In the genomic region with DNA sequence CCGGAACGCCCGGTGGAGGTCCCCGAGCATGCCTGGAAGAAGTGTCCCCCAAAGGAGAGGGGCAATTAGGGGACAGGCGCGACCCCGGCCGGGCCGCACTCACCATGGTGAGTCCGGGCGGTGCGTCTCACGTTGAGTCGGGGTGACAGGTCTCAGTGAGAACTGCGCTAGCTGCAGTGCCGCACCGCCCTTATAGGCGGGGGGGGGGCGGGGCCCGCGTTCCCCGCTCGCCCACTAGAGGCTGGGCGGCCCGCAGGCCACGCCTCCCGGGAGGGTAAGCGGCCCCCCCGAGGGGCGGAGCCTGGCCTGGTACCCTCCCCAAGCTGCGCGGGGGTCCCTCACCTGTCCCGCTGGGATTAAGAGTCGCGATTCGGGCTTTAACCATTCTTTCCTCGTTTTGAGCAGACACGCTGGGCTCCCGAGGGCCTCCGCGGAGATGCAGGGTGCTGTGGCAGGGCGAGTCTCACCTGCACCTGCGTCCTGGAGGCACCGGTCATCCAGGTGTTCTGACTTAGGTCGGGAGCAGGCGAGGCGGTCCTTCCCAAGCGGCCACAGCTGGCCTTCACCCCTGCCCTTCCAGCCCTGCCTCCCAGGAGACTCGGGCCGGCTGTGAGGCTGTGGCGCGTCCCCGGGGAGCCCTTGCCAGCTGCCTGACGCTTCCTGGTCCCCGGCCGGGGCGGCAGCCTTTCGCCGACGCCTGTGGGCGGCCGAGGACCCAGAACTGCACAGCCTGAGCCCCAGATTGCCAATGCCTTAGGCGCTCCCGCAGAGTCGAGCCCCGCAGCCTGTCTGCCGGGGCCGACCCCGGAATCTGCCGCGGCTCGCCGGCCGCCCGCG, we compare ENCODE assay signal across 1 cellular context.
TF ChIP-seq lines count a peak whose summit lies in the region.

A gene (minus strand): TSS at position 166 of the 837 bp plus-strand sequence. CDS start 60 bp downstream, at position 106.

TF ChIP-seq in HepG2, 621 proteins besides CTCF, POLR2A, EP300 and RAD21 (continues in another document):
- TF ChIP-seq ZSCAN20 (CRISPR knock-in tag; IDR thresholded peaks at IDR 0.05; ENCODE audit: borderline replicate concordance) (peak; percentile 92; the same call in 1 of the 2 replicates), ZNF776 (CRISPR knock-in tag; IDR thresholded peaks at IDR 0.05) (no peak), PPARG (CRISPR knock-in tag; conservative IDR thresholded peaks at IDR 0.05) (no peak), ZNF263 (CRISPR knock-in tag; IDR thresholded peaks at IDR 0.05) (no peak), SMC3 (IDR thresholded peaks at IDR 0.05; ENCODE audit: low read length) (no peak), ISX (CRISPR knock-in tag; conservative IDR thresholded peaks at IDR 0.05) (no peak), RARA (CRISPR knock-in tag; IDR thresholded peaks at IDR 0.05) (no peak), NR2C2 (CRISPR knock-in tag; IDR thresholded peaks at IDR 0.05; ENCODE audit: borderline replicate concordance) (no peak), NR2F2 (IDR thresholded peaks at IDR 0.05; ENCODE audit: borderline replicate concordance, low read depth) (no peak), ELF4 (CRISPR knock-in tag; IDR thresholded peaks at IDR 0.05; ENCODE audit: borderline replicate concordance) (no peak), ATF1 (CRISPR knock-in tag; IDR thresholded peaks at IDR 0.05) (no peak), ZKSCAN5 (CRISPR knock-in tag; IDR thresholded peaks at IDR 0.05) (no peak), MAFG (CRISPR knock-in tag; IDR thresholded peaks at IDR 0.05) (no peak), ZNF234 (CRISPR knock-in tag; conservative IDR thresholded peaks at IDR 0.05) (no peak), POGZ (CRISPR knock-in tag; IDR thresholded peaks at IDR 0.05) (0 out of 2 replicates have a peak, but pooled peaks have one; percentile 10), ZNF557 (CRISPR knock-in tag; IDR thresholded peaks at IDR 0.05) (peak; percentile 16; the same call in 1 of the 2 replicates), BCL6 (CRISPR knock-in tag; IDR thresholded peaks at IDR 0.05) (no peak), ZNF225 (CRISPR knock-in tag; IDR thresholded peaks at IDR 0.05) (no peak; the same call in 1 of the 2 replicates), ONECUT2 (CRISPR knock-in tag; IDR thresholded peaks at IDR 0.05) (no peak), ZNF558 (CRISPR knock-in tag; IDR thresholded peaks at IDR 0.05; ENCODE audit: borderline replicate concordance) (no peak), ETV6 (CRISPR knock-in tag; conservative IDR thresholded peaks at IDR 0.05) (no peak), HCFC1 (IDR thresholded peaks at IDR 0.05; ENCODE audit: low read depth, low read length) (no peak), KDM3A (CRISPR knock-in tag; IDR thresholded peaks at IDR 0.05; ENCODE audit: low read depth) (0 out of 2 replicates have a peak, but pooled peaks have one; percentile 17), ZKSCAN8 (CRISPR knock-in tag; IDR thresholded peaks at IDR 0.05; ENCODE audit: borderline replicate concordance) (0 out of 2 replicates have a peak, but pooled peaks have one; percentile 29), ZEB1 (IDR thresholded peaks at IDR 0.05; ENCODE audit: insufficient replicate concordance, low read depth) (peak; percentile 98), ZFP37 (CRISPR knock-in tag; IDR thresholded peaks at IDR 0.05; ENCODE audit: borderline replicate concordance) (0 out of 2 replicates have a peak, but pooled peaks have one; percentile 4), REXO4 (CRISPR knock-in tag; IDR thresholded peaks at IDR 0.05; ENCODE audit: borderline replicate concordance) (no peak), TBX3 (IDR thresholded peaks at IDR 0.05; ENCODE audit: borderline replicate concordance) (no peak), PHF8 (CRISPR knock-in tag; IDR thresholded peaks at IDR 0.05) (no peak; the same call in 1 of the 2 replicates), SMARCC2 (IDR thresholded peaks at IDR 0.05) (no peak), FOSL2 (CRISPR knock-in tag; IDR thresholded peaks at IDR 0.05) (peak; percentile 24), ZNF44 (CRISPR knock-in tag; IDR thresholded peaks at IDR 0.05) (0 out of 2 replicates have a peak, but pooled peaks have one; percentile 82), ZC3H13 (CRISPR knock-in tag; IDR thresholded peaks at IDR 0.05) (0 out of 2 replicates have a peak, but pooled peaks have one; percentile 25), ZNF772 (CRISPR knock-in tag; IDR thresholded peaks at IDR 0.05) (no peak; the same call in 1 of the 2 replicates), SIN3A (IDR thresholded peaks at IDR 0.05; ENCODE audit: borderline replicate concordance, low read depth, low read length) (peak; percentile 81; the same call in 1 of the 2 replicates), KLF15 (CRISPR knock-in tag; IDR thresholded peaks at IDR 0.05; ENCODE audit: borderline replicate concordance) (no peak), FOSL1 (CRISPR knock-in tag; IDR thresholded peaks at IDR 0.05; ENCODE audit: borderline replicate concordance) (peak; percentile 10; the same call in 1 of the 2 replicates), CC2D1A (CRISPR knock-in tag; IDR thresholded peaks at IDR 0.05) (no peak)
- TF ChIP-seq, protein P1, sequence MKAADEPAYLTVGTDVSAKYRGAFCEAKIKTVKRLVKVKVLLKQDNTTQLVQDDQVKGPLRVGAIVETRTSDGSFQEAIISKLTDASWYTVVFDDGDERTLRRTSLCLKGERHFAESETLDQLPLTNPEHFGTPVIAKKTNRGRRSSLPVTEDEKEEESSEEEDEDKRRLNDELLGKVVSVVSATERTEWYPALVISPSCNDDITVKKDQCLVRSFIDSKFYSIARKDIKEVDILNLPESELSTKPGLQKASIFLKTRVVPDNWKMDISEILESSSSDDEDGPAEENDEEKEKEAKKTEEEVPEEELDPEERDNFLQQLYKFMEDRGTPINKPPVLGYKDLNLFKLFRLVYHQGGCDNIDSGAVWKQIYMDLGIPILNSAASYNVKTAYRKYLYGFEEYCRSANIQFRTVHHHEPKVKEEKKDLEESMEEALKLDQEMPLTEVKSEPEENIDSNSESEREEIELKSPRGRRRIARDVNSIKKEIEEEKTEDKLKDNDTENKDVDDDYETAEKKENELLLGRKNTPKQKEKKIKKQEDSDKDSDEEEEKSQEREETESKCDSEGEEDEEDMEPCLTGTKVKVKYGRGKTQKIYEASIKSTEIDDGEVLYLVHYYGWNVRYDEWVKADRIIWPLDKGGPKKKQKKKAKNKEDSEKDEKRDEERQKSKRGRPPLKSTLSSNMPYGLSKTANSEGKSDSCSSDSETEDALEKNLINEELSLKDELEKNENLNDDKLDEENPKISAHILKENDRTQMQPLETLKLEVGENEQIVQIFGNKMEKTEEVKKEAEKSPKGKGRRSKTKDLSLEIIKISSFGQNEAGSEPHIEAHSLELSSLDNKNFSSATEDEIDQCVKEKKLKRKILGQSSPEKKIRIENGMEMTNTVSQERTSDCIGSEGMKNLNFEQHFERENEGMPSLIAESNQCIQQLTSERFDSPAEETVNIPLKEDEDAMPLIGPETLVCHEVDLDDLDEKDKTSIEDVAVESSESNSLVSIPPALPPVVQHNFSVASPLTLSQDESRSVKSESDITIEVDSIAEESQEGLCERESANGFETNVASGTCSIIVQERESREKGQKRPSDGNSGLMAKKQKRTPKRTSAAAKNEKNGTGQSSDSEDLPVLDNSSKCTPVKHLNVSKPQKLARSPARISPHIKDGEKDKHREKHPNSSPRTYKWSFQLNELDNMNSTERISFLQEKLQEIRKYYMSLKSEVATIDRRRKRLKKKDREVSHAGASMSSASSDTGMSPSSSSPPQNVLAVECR (CRISPR knock-in tag; IDR thresholded peaks at IDR 0.05; ENCODE audit: borderline replicate concordance), result peak; percentile 77
- TF ChIP-seq, protein P2, sequence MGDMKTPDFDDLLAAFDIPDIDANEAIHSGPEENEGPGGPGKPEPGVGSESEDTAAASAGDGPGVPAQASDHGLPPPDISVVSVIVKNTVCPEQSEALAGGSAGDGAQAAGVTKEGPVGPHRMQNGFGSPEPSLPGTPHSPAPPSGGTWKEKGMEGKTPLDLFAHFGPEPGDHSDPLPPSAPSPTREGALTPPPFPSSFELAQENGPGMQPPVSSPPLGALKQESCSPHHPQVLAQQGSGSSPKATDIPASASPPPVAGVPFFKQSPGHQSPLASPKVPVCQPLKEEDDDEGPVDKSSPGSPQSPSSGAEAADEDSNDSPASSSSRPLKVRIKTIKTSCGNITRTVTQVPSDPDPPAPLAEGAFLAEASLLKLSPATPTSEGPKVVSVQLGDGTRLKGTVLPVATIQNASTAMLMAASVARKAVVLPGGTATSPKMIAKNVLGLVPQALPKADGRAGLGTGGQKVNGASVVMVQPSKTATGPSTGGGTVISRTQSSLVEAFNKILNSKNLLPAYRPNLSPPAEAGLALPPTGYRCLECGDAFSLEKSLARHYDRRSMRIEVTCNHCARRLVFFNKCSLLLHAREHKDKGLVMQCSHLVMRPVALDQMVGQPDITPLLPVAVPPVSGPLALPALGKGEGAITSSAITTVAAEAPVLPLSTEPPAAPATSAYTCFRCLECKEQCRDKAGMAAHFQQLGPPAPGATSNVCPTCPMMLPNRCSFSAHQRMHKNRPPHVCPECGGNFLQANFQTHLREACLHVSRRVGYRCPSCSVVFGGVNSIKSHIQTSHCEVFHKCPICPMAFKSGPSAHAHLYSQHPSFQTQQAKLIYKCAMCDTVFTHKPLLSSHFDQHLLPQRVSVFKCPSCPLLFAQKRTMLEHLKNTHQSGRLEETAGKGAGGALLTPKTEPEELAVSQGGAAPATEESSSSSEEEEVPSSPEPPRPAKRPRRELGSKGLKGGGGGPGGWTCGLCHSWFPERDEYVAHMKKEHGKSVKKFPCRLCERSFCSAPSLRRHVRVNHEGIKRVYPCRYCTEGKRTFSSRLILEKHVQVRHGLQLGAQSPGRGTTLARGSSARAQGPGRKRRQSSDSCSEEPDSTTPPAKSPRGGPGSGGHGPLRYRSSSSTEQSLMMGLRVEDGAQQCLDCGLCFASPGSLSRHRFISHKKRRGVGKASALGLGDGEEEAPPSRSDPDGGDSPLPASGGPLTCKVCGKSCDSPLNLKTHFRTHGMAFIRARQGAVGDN (CRISPR knock-in tag; IDR thresholded peaks at IDR 0.05), result peak; percentile 77
- TF ChIP-seq, protein P3, sequence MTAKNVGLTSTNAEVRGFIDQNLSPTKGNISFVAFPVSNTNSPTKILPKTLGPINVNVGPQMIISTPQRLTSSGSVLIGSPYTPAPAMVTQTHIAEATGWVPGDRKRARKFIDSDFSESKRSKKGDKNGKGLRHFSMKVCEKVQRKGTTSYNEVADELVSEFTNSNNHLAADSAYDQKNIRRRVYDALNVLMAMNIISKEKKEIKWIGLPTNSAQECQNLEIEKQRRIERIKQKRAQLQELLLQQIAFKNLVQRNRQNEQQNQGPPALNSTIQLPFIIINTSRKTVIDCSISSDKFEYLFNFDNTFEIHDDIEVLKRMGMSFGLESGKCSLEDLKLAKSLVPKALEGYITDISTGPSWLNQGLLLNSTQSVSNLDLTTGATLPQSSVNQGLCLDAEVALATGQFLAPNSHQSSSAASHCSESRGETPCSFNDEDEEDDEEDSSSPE (CRISPR knock-in tag; IDR thresholded peaks at IDR 0.05), result peak; percentile 23; the same call in 1 of the 2 replicates
- TF ChIP-seq, protein P4, sequence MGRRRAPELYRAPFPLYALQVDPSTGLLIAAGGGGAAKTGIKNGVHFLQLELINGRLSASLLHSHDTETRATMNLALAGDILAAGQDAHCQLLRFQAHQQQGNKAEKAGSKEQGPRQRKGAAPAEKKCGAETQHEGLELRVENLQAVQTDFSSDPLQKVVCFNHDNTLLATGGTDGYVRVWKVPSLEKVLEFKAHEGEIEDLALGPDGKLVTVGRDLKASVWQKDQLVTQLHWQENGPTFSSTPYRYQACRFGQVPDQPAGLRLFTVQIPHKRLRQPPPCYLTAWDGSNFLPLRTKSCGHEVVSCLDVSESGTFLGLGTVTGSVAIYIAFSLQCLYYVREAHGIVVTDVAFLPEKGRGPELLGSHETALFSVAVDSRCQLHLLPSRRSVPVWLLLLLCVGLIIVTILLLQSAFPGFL (CRISPR knock-in tag; IDR thresholded peaks at IDR 0.05), result no peak
- TF ChIP-seq, protein P5, sequence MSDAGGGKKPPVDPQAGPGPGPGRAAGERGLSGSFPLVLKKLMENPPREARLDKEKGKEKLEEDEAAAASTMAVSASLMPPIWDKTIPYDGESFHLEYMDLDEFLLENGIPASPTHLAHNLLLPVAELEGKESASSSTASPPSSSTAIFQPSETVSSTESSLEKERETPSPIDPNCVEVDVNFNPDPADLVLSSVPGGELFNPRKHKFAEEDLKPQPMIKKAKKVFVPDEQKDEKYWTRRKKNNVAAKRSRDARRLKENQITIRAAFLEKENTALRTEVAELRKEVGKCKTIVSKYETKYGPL (CRISPR knock-in tag; IDR thresholded peaks at IDR 0.05), result no peak
- TF ChIP-seq, protein P6, sequence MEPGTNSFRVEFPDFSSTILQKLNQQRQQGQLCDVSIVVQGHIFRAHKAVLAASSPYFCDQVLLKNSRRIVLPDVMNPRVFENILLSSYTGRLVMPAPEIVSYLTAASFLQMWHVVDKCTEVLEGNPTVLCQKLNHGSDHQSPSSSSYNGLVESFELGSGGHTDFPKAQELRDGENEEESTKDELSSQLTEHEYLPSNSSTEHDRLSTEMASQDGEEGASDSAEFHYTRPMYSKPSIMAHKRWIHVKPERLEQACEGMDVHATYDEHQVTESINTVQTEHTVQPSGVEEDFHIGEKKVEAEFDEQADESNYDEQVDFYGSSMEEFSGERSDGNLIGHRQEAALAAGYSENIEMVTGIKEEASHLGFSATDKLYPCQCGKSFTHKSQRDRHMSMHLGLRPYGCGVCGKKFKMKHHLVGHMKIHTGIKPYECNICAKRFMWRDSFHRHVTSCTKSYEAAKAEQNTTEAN (CRISPR knock-in tag; conservative IDR thresholded peaks at IDR 0.05), result 0 out of 2 replicates have a peak, but pooled peaks have one; percentile 24
- TF ChIP-seq, protein P7, sequence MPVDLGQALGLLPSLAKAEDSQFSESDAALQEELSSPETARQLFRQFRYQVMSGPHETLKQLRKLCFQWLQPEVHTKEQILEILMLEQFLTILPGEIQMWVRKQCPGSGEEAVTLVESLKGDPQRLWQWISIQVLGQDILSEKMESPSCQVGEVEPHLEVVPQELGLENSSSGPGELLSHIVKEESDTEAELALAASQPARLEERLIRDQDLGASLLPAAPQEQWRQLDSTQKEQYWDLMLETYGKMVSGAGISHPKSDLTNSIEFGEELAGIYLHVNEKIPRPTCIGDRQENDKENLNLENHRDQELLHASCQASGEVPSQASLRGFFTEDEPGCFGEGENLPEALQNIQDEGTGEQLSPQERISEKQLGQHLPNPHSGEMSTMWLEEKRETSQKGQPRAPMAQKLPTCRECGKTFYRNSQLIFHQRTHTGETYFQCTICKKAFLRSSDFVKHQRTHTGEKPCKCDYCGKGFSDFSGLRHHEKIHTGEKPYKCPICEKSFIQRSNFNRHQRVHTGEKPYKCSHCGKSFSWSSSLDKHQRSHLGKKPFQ (CRISPR knock-in tag; IDR thresholded peaks at IDR 0.05; ENCODE audit: insufficient replicate concordance), result peak; percentile 71
- TF ChIP-seq, protein P8, sequence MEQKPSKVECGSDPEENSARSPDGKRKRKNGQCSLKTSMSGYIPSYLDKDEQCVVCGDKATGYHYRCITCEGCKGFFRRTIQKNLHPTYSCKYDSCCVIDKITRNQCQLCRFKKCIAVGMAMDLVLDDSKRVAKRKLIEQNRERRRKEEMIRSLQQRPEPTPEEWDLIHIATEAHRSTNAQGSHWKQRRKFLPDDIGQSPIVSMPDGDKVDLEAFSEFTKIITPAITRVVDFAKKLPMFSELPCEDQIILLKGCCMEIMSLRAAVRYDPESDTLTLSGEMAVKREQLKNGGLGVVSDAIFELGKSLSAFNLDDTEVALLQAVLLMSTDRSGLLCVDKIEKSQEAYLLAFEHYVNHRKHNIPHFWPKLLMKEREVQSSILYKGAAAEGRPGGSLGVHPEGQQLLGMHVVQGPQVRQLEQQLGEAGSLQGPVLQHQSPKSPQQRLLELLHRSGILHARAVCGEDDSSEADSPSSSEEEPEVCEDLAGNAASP (CRISPR knock-in tag; IDR thresholded peaks at IDR 0.05; ENCODE audit: borderline replicate concordance), result no peak
